In genomic region chrX:39652336-39652735, GRCh38 we compare ENCODE assay signal across 9 cellular contexts.
DNase-seq lines count a peak whose midpoint lies in the region; ATAC-seq and TF ChIP-seq lines count a peak whose summit lies in the region.
"Had no signal": no experiment of that assay in that cellular context is flagged by ENCODE, and none has a peak within 500 bp of the region (broad histone marks: within the 10 kb centered on the region; RNA-seq: fewer than 3 reads in every experiment).

No MANE protein-coding gene starts in this region.

- H3K36me3 ChIP-seq in adipocyte (ENCODE audit: control insufficient read depth, insufficient read depth, low read length, severe bottlenecking) (no peaks in the 10 kb centered on the region), prostate gland (no peaks in the 10 kb centered on the region)

- 88% methylated on average over 5 of the region's 5 CpGs for WGBS in prostate gland

- TF ChIP-seq CTCF in prostate gland (IDR thresholded peaks at IDR 0.05), result peak in 1 of 4 experiments; percentile 30

- no peak overlapping the region for H3K9ac ChIP-seq in adipocyte (ENCODE audit: low read length)

- DNase-seq in DMS53 (lab: John Stamatoyannopoulos, UW) (peak; percentile 42), DMS53 treated with DMSO at 0.1 percent for 48 hours (lab: John Stamatoyannopoulos, UW; ENCODE audit: unreplicated experiment) (no peak), LHCN-M2 (ENCODE audit: low read depth) (peak; percentile 32), adipocyte (ENCODE audit: low read depth) (peak; percentile 31), myocyte (ENCODE audit: low read depth) (peak; percentile 32), prostate gland (ENCODE audit: low spot score) (no peak), DMS79 (lab: John Stamatoyannopoulos, UW) (no peak)

- no peaks in the 10 kb centered on the region for H3K9me3 ChIP-seq in adipocyte (ENCODE audit: control insufficient read depth, low read length)
- no peaks in the 10 kb centered on the region for H3K9me3 ChIP-seq in prostate gland

- intact Hi-C loops in prostate gland (cut with DNase I), result no loop called here

- no peak for TF ChIP-seq POLR2A in prostate gland (IDR thresholded peaks at IDR 0.05)

- peaks cover 70% of the 10 kb centered on the region for H3K27me3 ChIP-seq in adipocyte (replicated peaks; ENCODE audit: control insufficient read depth, insufficient read depth, low read length)
- H3K27me3 ChIP-seq in prostate gland (replicated peaks; ENCODE audit: insufficient read depth), result no peaks in the 10 kb centered on the region

- ATAC-seq in GM19351 (IDR thresholded peaks at IDR 0.05; ENCODE audit: unreplicated experiment), result no peak

- H3K4me1 ChIP-seq in adipocyte (ENCODE audit: control insufficient read depth, insufficient read depth, low read length) (no peaks in the 10 kb centered on the region), prostate gland (replicated peaks) (no peaks in the 10 kb centered on the region)

- H3K4me3 ChIP-seq in adipocyte (ENCODE audit: low read length) (no peak overlapping the region), prostate gland (no peak overlapping the region)
- H3K4me3 ChIP-seq: SK-N-MC had no signal

- no peak overlapping the region for H3K27ac ChIP-seq in prostate gland
- H3K27ac ChIP-seq: SK-N-MC had no signal

Comparison
In these comparisons a context has a peak if more than half of its experiments do, and no peak if none do; other contexts are left out.
1. DNase-seq: peak in DMS53 (single experiment), LHCN-M2 (single experiment), adipocyte (single experiment) and myocyte (single experiment); none in DMS53 treated with DMSO at 0.1 percent for 48 hours (single experiment), prostate gland (single experiment) and DMS79 (single experiment).